In the genomic region with DNA sequence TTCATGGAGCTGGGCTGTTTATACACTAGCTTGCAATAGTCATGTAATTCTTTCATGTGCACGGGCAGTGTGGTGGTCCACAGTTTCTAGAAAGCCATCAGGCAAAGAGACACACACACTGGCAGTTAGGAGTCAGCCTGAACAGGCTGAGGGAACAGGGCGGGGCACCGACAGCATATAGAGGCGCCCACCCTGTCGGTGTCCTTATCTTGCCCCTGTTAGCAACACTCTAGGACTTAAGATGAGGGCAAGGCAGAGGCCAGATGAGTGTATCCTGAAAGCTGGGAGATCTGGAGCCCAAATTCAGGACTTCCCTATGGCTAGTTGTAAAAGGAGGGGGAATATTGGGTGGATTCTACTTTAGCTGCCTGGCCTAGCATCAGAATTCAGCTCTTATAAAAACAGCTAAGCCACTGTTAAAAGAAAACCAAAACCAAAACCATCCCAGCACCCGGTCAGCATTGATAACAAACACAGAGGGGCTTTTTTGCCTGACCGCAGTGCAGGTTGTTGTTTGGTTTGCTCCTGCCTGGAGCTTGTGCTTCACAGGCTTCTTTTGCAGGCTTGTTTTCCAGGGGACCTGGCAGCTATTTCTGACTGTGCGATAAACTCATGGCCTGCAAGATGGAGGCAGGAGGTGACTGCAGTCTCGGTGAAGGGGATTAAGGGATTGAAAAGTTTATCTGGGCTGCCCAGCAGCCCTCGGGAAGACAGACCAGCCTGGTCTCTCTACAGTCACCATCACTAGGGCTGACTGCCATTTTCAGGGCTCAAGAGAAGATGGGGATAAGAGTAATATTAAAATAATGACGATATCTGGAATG, we compare ENCODE assay signal across 9 cellular contexts.
DNase-seq lines count a peak whose midpoint lies in the region; ATAC-seq and TF ChIP-seq lines count a peak whose summit lies in the region.
"Had no signal": no experiment of that assay in that cellular context is flagged by ENCODE, and none has a peak within 500 bp of the region (broad histone marks: within the 10 kb centered on the region; RNA-seq: fewer than 3 reads in every experiment).

No MANE protein-coding gene starts in this region.

- peak overlapping the region; percentile 26 to 88 (median 36) for H3K27ac Mint-ChIP-seq in IgD-negative memory B cell
- H3K27ac Mint-ChIP-seq in GM23338, result no peak overlapping the region

- H3K79me2 ChIP-seq in mesendoderm (ENCODE audit: control insufficient read depth, insufficient read depth, low read length) (no peaks in the 10 kb centered on the region), GM23338 (replicated peaks; ENCODE audit: insufficient read depth) (no peaks in the 10 kb centered on the region)

- peak overlapping the region; percentile 28 for H2BK120ac ChIP-seq in mesendoderm (ENCODE audit: low read depth, low read length)

- H3K36me3 ChIP-seq in mesendoderm (ENCODE audit: control insufficient read depth, insufficient read depth, low read length), result no peaks in the 10 kb centered on the region
- H3K36me3 ChIP-seq in MG63, result no peaks in the 10 kb centered on the region
- no peaks in the 10 kb centered on the region for H3K36me3 ChIP-seq in GM23338 (ENCODE audit: insufficient read depth)
- H3K36me3 ChIP-seq: esophagus muscularis mucosa had no signal

- no peak for DNase-seq in mesendoderm
- DNase-seq in mesenteric fat pad (ENCODE audit: low spot score), result no peak
- no peak for DNase-seq in MG63
- no peak for DNase-seq in GDM1 (lab: John Stamatoyannopoulos, UW)
- no peak for DNase-seq in GM23338 (ENCODE audit: low spot score)

- H2AK5ac ChIP-seq in mesendoderm (ENCODE audit: low read length), result no peak overlapping the region

- H2BK15ac ChIP-seq in mesendoderm (replicated peaks; ENCODE audit: low read depth), result no peak overlapping the region

- H3K4me3 Mint-ChIP-seq in IgD-negative memory B cell, result peak overlapping the region; percentile 12 to 87 (median 78)
- H3K4me3 Mint-ChIP-seq in GM23338, result no peak overlapping the region

- no peaks in the 10 kb centered on the region for H3F3A ChIP-seq in GM23338 (replicated peaks; ENCODE audit: low read depth)

- no peaks in the 10 kb centered on the region for H3K27me3 ChIP-seq in mesendoderm (ENCODE audit: insufficient read depth, low read length, poor library complexity)
- no peaks in the 10 kb centered on the region for H3K27me3 ChIP-seq in MG63
- H3K27me3 ChIP-seq in GM23338 (ENCODE audit: insufficient read depth), result no peaks in the 10 kb centered on the region
- H3K27me3 ChIP-seq: esophagus muscularis mucosa had no signal

- H4K8ac ChIP-seq in mesendoderm (ENCODE audit: low read depth, low read length), result no peak overlapping the region

- peak; percentile 60 for ATAC-seq in GM18519 (IDR thresholded peaks at IDR 0.05; ENCODE audit: low FRiP score, unreplicated experiment)
- ATAC-seq in GM21526 (IDR thresholded peaks at IDR 0.05; ENCODE audit: low FRiP score, unreplicated experiment), result peak; percentile 60
- ATAC-seq in GM23338, result no peak

- no peak overlapping the region for H3K4me2 ChIP-seq in mesendoderm (ENCODE audit: low read length)
- H3K4me2 ChIP-seq in GM23338, result no peak overlapping the region

- H3K36me3 Mint-ChIP-seq in IgD-negative memory B cell (no peaks in the 10 kb centered on the region), GM23338 (ENCODE audit: low read depth) (no peaks in the 10 kb centered on the region; the same call in 2 of the 3 replicates)

- H3K9me2 ChIP-seq in GM23338 (ENCODE audit: insufficient read depth), result no peaks in the 10 kb centered on the region

- no peak overlapping the region for H3K4ac ChIP-seq in mesendoderm (ENCODE audit: low read depth, low read length)

- H3K4me3 ChIP-seq in mesendoderm (ENCODE audit: low read length), result no peak overlapping the region
- no peak overlapping the region for H3K4me3 ChIP-seq in MG63
- no peak overlapping the region for H3K4me3 ChIP-seq in GM23338
- H3K4me3 ChIP-seq: esophagus muscularis mucosa had no signal

- no peaks in the 10 kb centered on the region for H3K9me3 Mint-ChIP-seq in IgD-negative memory B cell
- H3K9me3 Mint-ChIP-seq in GM23338, result peaks cover 5% of the 10 kb centered on the region; the same call in 2 of the 3 replicates

- H2AFZ ChIP-seq in GM23338, result no peak overlapping the region

- no peak overlapping the region for H4K5ac ChIP-seq in mesendoderm (ENCODE audit: low read length)

- no peak overlapping the region for H3K18ac ChIP-seq in mesendoderm (ENCODE audit: low read length)

- no peak for TF ChIP-seq CTCF in GM23338 (conservative IDR thresholded peaks at IDR 0.05; ENCODE audit: low read depth in 2 of 2)

- no peak overlapping the region for H3K27ac ChIP-seq in mesendoderm (ENCODE audit: low read depth, low read length)
- no peak overlapping the region for H3K27ac ChIP-seq in GM23338 (ENCODE audit: low read depth)
- H3K27ac ChIP-seq: esophagus muscularis mucosa had no signal

- H2BK5ac ChIP-seq in mesendoderm (ENCODE audit: low read length), result no peak overlapping the region

- peaks cover 11% of the 10 kb centered on the region for H3K27me3 Mint-ChIP-seq in IgD-negative memory B cell
- peaks cover 2% of the 10 kb centered on the region for H3K27me3 Mint-ChIP-seq in GM23338 (ENCODE audit: insufficient read depth, low read depth, poor library complexity)

- no peak overlapping the region for H3K23ac ChIP-seq in mesendoderm (ENCODE audit: low read length)

- WGBS in mesendoderm (ENCODE audit: extremely low coverage, insufficient coverage, low lambda C conversion rate), result no CpG with 5 or more reads among the region's 11 CpGs

- H3K4me1 Mint-ChIP-seq in IgD-negative memory B cell, result peaks cover 15 to 31% (median 20%) of the 10 kb centered on the region in 3 donors
- H3K4me1 Mint-ChIP-seq in GM23338, result peaks cover 5% of the 10 kb centered on the region; the same call in 2 of the 3 replicates

- H3K79me1 ChIP-seq in mesendoderm (ENCODE audit: low read length), result no peaks in the 10 kb centered on the region

- no peaks in the 10 kb centered on the region for H4K20me1 ChIP-seq in GM23338 (replicated peaks; ENCODE audit: insufficient read depth)

- H3K4me1 ChIP-seq in mesendoderm (ENCODE audit: control insufficient read depth, low read depth, low read length) (no peaks in the 10 kb centered on the region), GM23338 (ENCODE audit: insufficient read depth) (no peaks in the 10 kb centered on the region)

- H3K9ac ChIP-seq in mesendoderm (ENCODE audit: low read length), result no peak overlapping the region

- H3K9me3 ChIP-seq in MG63, result no peaks in the 10 kb centered on the region

- peak overlapping the region; percentile 67 for H3K56ac ChIP-seq in mesendoderm (ENCODE audit: low read length)

TF ChIP-seq in GM23338, 12 proteins besides CTCF, POLR2A, EP300 and RAD21 (continues in another document):
- TF ChIP-seq ZNF331 (CRISPR knock-in tag; IDR thresholded peaks at IDR 0.05; ENCODE audit: low read depth) (no peak), EZH2phosphoT487 (IDR thresholded peaks at IDR 0.05; ENCODE audit: unreplicated experiment) (no peak)
- TF ChIP-seq, protein P1, sequence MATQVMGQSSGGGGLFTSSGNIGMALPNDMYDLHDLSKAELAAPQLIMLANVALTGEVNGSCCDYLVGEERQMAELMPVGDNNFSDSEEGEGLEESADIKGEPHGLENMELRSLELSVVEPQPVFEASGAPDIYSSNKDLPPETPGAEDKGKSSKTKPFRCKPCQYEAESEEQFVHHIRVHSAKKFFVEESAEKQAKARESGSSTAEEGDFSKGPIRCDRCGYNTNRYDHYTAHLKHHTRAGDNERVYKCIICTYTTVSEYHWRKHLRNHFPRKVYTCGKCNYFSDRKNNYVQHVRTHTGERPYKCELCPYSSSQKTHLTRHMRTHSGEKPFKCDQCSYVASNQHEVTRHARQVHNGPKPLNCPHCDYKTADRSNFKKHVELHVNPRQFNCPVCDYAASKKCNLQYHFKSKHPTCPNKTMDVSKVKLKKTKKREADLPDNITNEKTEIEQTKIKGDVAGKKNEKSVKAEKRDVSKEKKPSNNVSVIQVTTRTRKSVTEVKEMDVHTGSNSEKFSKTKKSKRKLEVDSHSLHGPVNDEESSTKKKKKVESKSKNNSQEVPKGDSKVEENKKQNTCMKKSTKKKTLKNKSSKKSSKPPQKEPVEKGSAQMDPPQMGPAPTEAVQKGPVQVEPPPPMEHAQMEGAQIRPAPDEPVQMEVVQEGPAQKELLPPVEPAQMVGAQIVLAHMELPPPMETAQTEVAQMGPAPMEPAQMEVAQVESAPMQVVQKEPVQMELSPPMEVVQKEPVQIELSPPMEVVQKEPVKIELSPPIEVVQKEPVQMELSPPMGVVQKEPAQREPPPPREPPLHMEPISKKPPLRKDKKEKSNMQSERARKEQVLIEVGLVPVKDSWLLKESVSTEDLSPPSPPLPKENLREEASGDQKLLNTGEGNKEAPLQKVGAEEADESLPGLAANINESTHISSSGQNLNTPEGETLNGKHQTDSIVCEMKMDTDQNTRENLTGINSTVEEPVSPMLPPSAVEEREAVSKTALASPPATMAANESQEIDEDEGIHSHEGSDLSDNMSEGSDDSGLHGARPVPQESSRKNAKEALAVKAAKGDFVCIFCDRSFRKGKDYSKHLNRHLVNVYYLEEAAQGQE (IDR thresholded peaks at IDR 0.05; ENCODE audit: unreplicated experiment), result no peak
